In genomic region chr5:120155873-120156272, GRCh38 we compare ENCODE assay signal across 15 cellular contexts.
"Had no signal": no experiment of that assay in that cellular context is flagged by ENCODE, and none has a peak within 500 bp of the region (broad histone marks: within the 10 kb centered on the region; RNA-seq: fewer than 3 reads in every experiment).

No MANE protein-coding gene starts in this region.

- H3K9me3 Mint-ChIP-seq: activated naive CD8-positive, alpha-beta T cell treated with anti-CD3 and anti-CD28 coated beads, Interleukin-2, amount 50 U/mL, for 24 hours; naive B cell had no signal

- H3K9me3 ChIP-seq: ascending aorta, gastrocnemius medialis, neutrophil, stomach, thoracic aorta had no signal

- H3K4me1 ChIP-seq: ascending aorta, gastrocnemius medialis, stomach had no signal

- H3K4me3 ChIP-seq: ascending aorta, cardiac muscle cell, gastrocnemius medialis, lung, stomach, thoracic aorta had no signal

- H3K27me3 Mint-ChIP-seq: activated naive CD8-positive, alpha-beta T cell treated with anti-CD3 and anti-CD28 coated beads, Interleukin-2, amount 50 U/mL, for 24 hours; naive B cell had no signal

- H3K4me3 Mint-ChIP-seq: activated naive CD8-positive, alpha-beta T cell treated with anti-CD3 and anti-CD28 coated beads, Interleukin-2, amount 50 U/mL, for 24 hours; naive B cell had no signal

- H3K27ac ChIP-seq: ascending aorta, cardiac muscle cell, gastrocnemius medialis, neutrophil, stomach, thoracic aorta had no signal

- H3K4me1 Mint-ChIP-seq: activated naive CD8-positive, alpha-beta T cell treated with anti-CD3 and anti-CD28 coated beads, Interleukin-2, amount 50 U/mL, for 24 hours; naive B cell had no signal

- H3K27me3 ChIP-seq: ascending aorta, cardiac muscle cell, gastrocnemius medialis, neutrophil, stomach had no signal

- H3K36me3 Mint-ChIP-seq: naive B cell had no signal

- DNase-seq: activated CD4-positive, alpha-beta T cell treated with anti-CD3 and anti-CD28 coated beads for 4 hours; activated naive CD4-positive, alpha-beta T cell treated with Interleukin-2 at 50 U/mL for 16 hours; activated naive CD8-positive, alpha-beta T cell treated with anti-CD3 and anti-CD28 coated beads, Interleukin-2, amount 50 U/mL, for 24 hours; gastrocnemius medialis; kidney glomerular epithelial cell; naive B cell; posterior cingulate gyrus; small intestine; stomach; T1000 had no signal

- ATAC-seq: activated naive CD8-positive, alpha-beta T cell treated with anti-CD3 and anti-CD28 coated beads, Interleukin-2, amount 50 U/mL, for 24 hours; gastrocnemius medialis had no signal

- H3K27ac Mint-ChIP-seq: activated naive CD8-positive, alpha-beta T cell treated with anti-CD3 and anti-CD28 coated beads, Interleukin-2, amount 50 U/mL, for 24 hours; naive B cell had no signal

- H3K36me3 ChIP-seq: ascending aorta, cardiac muscle cell, gastrocnemius medialis, neutrophil, stomach, thoracic aorta had no signal
